23 cellular contexts compared by ENCODE assay signal in the genomic region with DNA sequence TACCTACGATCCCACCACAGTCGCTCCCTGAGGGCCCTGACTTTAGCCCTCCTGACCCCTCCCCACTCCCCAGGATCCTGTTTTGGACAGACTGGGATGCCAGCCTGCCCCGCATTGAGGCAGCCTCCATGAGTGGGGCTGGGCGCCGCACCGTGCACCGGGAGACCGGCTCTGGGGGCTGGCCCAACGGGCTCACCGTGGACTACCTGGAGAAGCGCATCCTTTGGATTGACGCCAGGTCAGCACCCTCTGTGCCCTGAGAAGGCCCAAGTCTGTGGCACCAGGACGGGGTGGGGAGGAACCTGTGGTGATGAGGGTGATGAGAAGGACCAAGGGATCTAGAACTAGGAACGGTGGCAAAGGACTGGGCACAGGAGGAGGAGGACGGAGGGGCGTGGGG. TPM values are rescaled to one million over a fixed set of nuclear protein-coding genes. Genes with fewer than 3 reads are reported as not detected.
"Had no signal": no experiment of that assay in that cellular context is flagged by ENCODE, and none has a peak within 500 bp of the region (broad histone marks: within the 10 kb centered on the region; RNA-seq: fewer than 3 reads in every experiment).

No MANE protein-coding gene starts in this region.

- H3K4me2 ChIP-seq: smooth muscle cell had no signal

- H2AFZ ChIP-seq: parathyroid adenoma had no signal

- H3K79me2 ChIP-seq: parathyroid adenoma had no signal

- H3K9ac ChIP-seq: parathyroid adenoma had no signal

- H3K9me3 ChIP-seq: adrenal gland, gastrocnemius medialis, sigmoid colon, stomach, suprapubic skin, tibial nerve had no signal

- H3K27me3 ChIP-seq: adrenal gland, gastrocnemius medialis, sigmoid colon, stomach, suprapubic skin, tibial nerve had no signal

- H3K4me3 ChIP-seq: adrenal gland, gastrocnemius medialis, sigmoid colon, smooth muscle cell, stomach, suprapubic skin, tibial nerve had no signal

- H3K4me1 ChIP-seq: adrenal gland, gastrocnemius medialis, parathyroid adenoma had no signal

- H3K27ac ChIP-seq: gastrocnemius medialis, parathyroid adenoma, sigmoid colon, stomach, suprapubic skin, tibial nerve, WERI-Rb-1 had no signal

- H3K36me3 ChIP-seq: gastrocnemius medialis had no signal

- DNase-seq: activated CD4-positive, alpha-beta T cell treated with anti-CD3 and anti-CD28 coated beads, Interleukin-2, amount 10 ng/mL, durations not matched to agents 7 days and 5 days; activated CD4-positive, CD25-positive, alpha-beta regulatory T cell treated with anti-CD3 and anti-CD28 coated beads, Interleukin-2, amount 50 U/mL, for 72 hours; activated CD8-positive, alpha-beta T cell treated with anti-CD3 and anti-CD28 coated beads for 36 hours; activated gamma-delta T cell; adrenal gland; effector memory CD4-positive, alpha-beta T cell; gastrocnemius medialis; head of caudate nucleus; hypothalamus; left ventricle myocardium superior; sigmoid colon; stimulated activated CD4-positive, alpha-beta T cell treated with anti-CD3 and anti-CD28 coated beads, Interleukin-15, amount 100 ng/mL, for 24 hours; stomach; WERI-Rb-1 had no signal

RNA-seq across cellular contexts. Expression of gene LRP1-AS, which starts 29.9 kb away (rescaled TPM):
- total RNA-seq: activated CD4-positive, alpha-beta T cell treated with anti-CD3 and anti-CD28 coated beads, Interleukin-2, amount 10 ng/mL, durations not matched to agents 7 days and 5 days; activated CD8-positive, alpha-beta T cell treated with anti-CD3 and anti-CD28 coated beads for 36 hours; activated T-helper 1 cell treated with anti-CD3 and anti-CD28 coated beads, Interleukin-12 subunit alpha, Interleukin-12 subunit beta, Interleukin-2, Interleukin-4 antibody, amounts not matched to agents 30 ng/mL and 10 ng/mL and 1 ng/mL, durations not matched to agents 14 hours and 24 hours and 36 hours; adrenal gland; astrocyte; dermis microvascular lymphatic vessel endothelial cell; esophagus mucosa; gastrocnemius medialis; left ventricle myocardium superior; myocyte; sigmoid colon; smooth muscle cell; stomach; suprapubic skin; tibial nerve had no signal
- polyA plus RNA-seq: adrenal gland, sigmoid colon, smooth muscle cell, stomach had no signal

RNA-seq across cellular contexts. Expression of gene NXPH4, which starts 39.2 kb away (rescaled TPM):
- total RNA-seq: gastrocnemius medialis, sigmoid colon had no signal
